In the genomic region with DNA sequence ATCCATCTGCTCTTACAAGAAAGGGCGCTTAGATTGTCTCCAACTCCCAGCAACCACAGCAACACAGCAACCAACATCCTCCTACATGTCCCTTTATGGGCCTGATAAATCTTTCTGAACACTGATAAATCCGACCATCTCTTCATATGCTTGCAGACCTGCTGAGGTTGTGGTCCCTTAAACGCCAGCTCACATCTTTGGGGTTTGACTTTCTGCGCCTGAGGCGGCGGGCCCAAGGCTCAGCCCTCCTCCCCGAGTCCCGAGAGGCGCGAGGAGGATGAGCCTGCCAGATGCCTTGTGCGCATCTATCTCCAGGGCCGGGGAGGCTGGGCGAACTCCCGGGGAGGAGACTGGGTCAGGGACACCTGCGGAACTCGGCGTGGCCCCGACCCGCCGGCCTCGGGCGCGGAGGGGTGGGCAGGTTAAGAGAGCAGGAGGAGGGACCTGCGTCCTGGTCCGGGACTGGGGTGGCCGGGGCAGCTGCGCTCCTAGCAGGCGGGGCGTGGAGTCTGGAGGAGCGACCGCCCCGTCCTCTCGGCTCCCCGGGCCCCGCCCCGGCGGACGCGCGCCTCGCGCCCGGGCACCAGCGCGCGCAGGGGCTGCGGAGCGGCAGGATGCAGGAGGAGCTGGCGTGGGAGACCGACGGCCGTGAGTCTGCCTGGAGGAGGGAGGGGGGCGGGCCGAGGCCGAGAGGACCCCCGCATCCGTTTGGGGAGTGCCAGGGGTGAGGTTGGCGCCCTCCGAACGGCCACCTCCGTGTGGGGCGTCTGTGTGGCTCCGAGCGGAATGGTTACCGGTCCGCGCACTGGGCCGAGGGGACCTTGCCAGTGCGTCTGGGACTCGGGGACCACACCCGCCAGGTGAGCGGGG, we compare ENCODE assay signal across 8 cellular contexts. TPM values are rescaled to one million over a fixed set of nuclear protein-coding genes. Genes with fewer than 3 reads are reported as not detected.
DNase-seq lines count a peak whose midpoint lies in the region; ATAC-seq, FAIRE-seq and TF ChIP-seq lines count a peak whose summit lies in the region.

A gene (plus strand): TSS at position 586 of the 870 bp plus-strand sequence. CDS start 29 bp downstream, at position 615.

- peaks cover 48% of the 10 kb centered on the region for H3K27me3 Mint-ChIP-seq in WTC11 (ENCODE audit: low read depth)

- H2AFZ ChIP-seq in H1 (ENCODE audit: low read length) (peak within 1 kb of the TSS; percentile 56), mesenchymal stem cell (ENCODE audit: low read depth, low read length) (peak within 1 kb of the TSS; percentile 65)

- peak within 1 kb of the TSS; percentile 58 to 69 (median 64) for H3K4me3 ChIP-seq in H1 (ENCODE audit: extremely low read depth in 1 of 4, insufficient read depth in 2 of 4, low read depth in 3 of 4, low read length in 4 of 4)
- peak within 1 kb of the TSS; percentile 65 to 85 for H3K4me3 ChIP-seq in mesenchymal stem cell (ENCODE audit: insufficient read depth in 1 of 2, low read depth in 1 of 2, low read length in 2 of 2)

- DNase-seq in COLO668 (lab: John Stamatoyannopoulos, UW; ENCODE audit: unreplicated experiment) (peak; percentile 65), GM20000 (ENCODE audit: low spot score) (peak; percentile 85), NCI-H1048 (lab: John Stamatoyannopoulos, UW) (peak; percentile 26), WTC11 (ENCODE audit: low spot score) (peak; percentile 78), H1 (ENCODE audit: low read depth in 1 of 2, low spot score in 2 of 2) (peak in 1 of 2 experiments; percentile 90), mesenchymal stem cell (peak; percentile 58)
- DNase-seq in stimulated activated naive CD4-positive, alpha-beta T cell treated with Interleukin-2 at 50 U/mL for 16 hours (lab: John Stamatoyannopoulos, UW) = peak; percentile 45

- no peak within 1 kb of the TSS for H2BK5ac ChIP-seq in H1 (ENCODE audit: low read depth, low read length)
- H2BK5ac ChIP-seq in mesenchymal stem cell (ENCODE audit: low read depth, low read length, poor library complexity, severe bottlenecking) = no peak within 1 kb of the TSS

- peaks cover 9% of the 10 kb centered on the region for H3K23me2 ChIP-seq in H1 (ENCODE audit: low read depth, low read length)

- ATAC-seq in WTC11 (peak; percentile 92), HG02852 (IDR thresholded peaks at IDR 0.05; ENCODE audit: unreplicated experiment) (no peak)

- H4K91ac ChIP-seq in H1 (replicated peaks; ENCODE audit: insufficient read length, low read length) = peak within 1 kb of the TSS; percentile 81
- H4K91ac ChIP-seq in mesenchymal stem cell (ENCODE audit: low read length) = no peak within 1 kb of the TSS

- H3K4me2 ChIP-seq in H1 (ENCODE audit: insufficient read depth in 1 of 2, low read depth in 2 of 2, low read length in 2 of 2) = peak within 1 kb of the TSS; percentile 69 to 91
- peak within 1 kb of the TSS; percentile 87 for H3K4me2 ChIP-seq in mesenchymal stem cell (ENCODE audit: low read length, poor library complexity, severe bottlenecking)

- H3K79me1 ChIP-seq in H1 (ENCODE audit: low read depth, low read length) (no peaks in the 10 kb centered on the region), mesenchymal stem cell (replicated peaks; ENCODE audit: low read length, poor library complexity, severe bottlenecking) (no peaks in the 10 kb centered on the region)

- H3K36me3 ChIP-seq in H1 (ENCODE audit: control insufficient read depth in 2 of 4, insufficient read depth in 4 of 4, low read length in 3 of 4) (no peaks in the 10 kb centered on the region), mesenchymal stem cell (ENCODE audit: control insufficient read depth in 1 of 2, insufficient read depth in 2 of 2, low read depth in 1 of 2, low read length in 2 of 2) (no peaks in the 10 kb centered on the region)

- no peak within 1 kb of the TSS for H3K56ac ChIP-seq in H1 (replicated peaks; ENCODE audit: insufficient read length, low read depth, low read length)

- H3K18ac ChIP-seq in H1 (ENCODE audit: extremely low read depth, low read length) = peak within 1 kb of the TSS; percentile 32
- peak within 1 kb of the TSS; percentile 30 to 68 for H3K18ac ChIP-seq in mesenchymal stem cell (ENCODE audit: low read depth in 1 of 2, low read length in 2 of 2)

- no peak within 1 kb of the TSS for H2BK20ac ChIP-seq in H1 (ENCODE audit: low read length)

- TF ChIP-seq CTCF in GM20000 (IDR thresholded peaks at IDR 0.05; ENCODE audit: extremely low read depth, missing control alignments) = no peak
- TF ChIP-seq CTCF in WTC11 (IDR thresholded peaks at IDR 0.05) = no peak
- no peak for TF ChIP-seq CTCF in H1 (IDR thresholded peaks at IDR 0.05; ENCODE audit: control extremely low read depth in 1 of 3, insufficient read depth in 1 of 3, low read depth in 1 of 3, low read length in 3 of 3)

- H3K4ac ChIP-seq in H1 (replicated peaks; ENCODE audit: insufficient read length, low read depth, low read length) (peak within 1 kb of the TSS; percentile 44), mesenchymal stem cell (ENCODE audit: low read depth in 1 of 2, low read length in 2 of 2) (peak within 1 kb of the TSS in 1 of 2 experiments; percentile 14)

- H3K36me3 Mint-ChIP-seq in WTC11 = peaks cover 7% of the 10 kb centered on the region; the same call in 1 of the 2 replicates

- H3K9me3 ChIP-seq in H1 (ENCODE audit: insufficient read depth in 2 of 2, low read depth in 1 of 2, low read length in 1 of 2) = peaks cover 6 to 7% of the 10 kb centered on the region in 2 experiments; a peak in 3 of 4 replicates
- H3K9me3 ChIP-seq in mesenchymal stem cell (ENCODE audit: control insufficient read depth, low read length) = no peaks in the 10 kb centered on the region

- TF ChIP-seq RAD21 in H1 (IDR thresholded peaks at IDR 0.05 in 1 of 2, conservative IDR thresholded peaks at IDR 0.05 in 1 of 2; ENCODE audit: low read depth in 2 of 2, low read length in 2 of 2) = no peak

- H4K5ac ChIP-seq in H1 (ENCODE audit: insufficient read length, low read depth, low read length) = peak within 1 kb of the TSS; percentile 1

- H3K27me3 ChIP-seq in H1 (replicated peaks in 1 of 4; ENCODE audit: control insufficient read depth in 3 of 4, extremely low read depth in 1 of 4, insufficient read depth in 3 of 4, low read length in 3 of 4) (peaks cover 0 to 14% (median 13%) of the 10 kb centered on the region in 4 experiments; a peak in 6 of 7 replicates), mesenchymal stem cell (ENCODE audit: control insufficient read depth in 1 of 2, insufficient read depth in 1 of 2, low read length in 2 of 2) (no peaks in the 10 kb centered on the region)

- H2AK5ac ChIP-seq in H1 (ENCODE audit: low read depth, low read length) (peak within 1 kb of the TSS; percentile 91; the same call in 1 of the 2 replicates), mesenchymal stem cell (ENCODE audit: low read length, severe bottlenecking) (no peak within 1 kb of the TSS)

- FAIRE-seq in H1 (lab: Jason Lieb, UNC) = no peak

- TF ChIP-seq EP300 in H1 (IDR thresholded peaks at IDR 0.05; ENCODE audit: borderline replicate concordance in 1 of 2, low read depth in 2 of 2, low read length in 2 of 2) = no peak

- H3K23ac ChIP-seq in H1 (ENCODE audit: insufficient read length) (no peak within 1 kb of the TSS), mesenchymal stem cell (ENCODE audit: low read length in 2 of 2) (peak within 1 kb of the TSS in 1 of 2 experiments; percentile 91)

- H3K4me1 ChIP-seq in H1 (replicated peaks in 1 of 4; ENCODE audit: control insufficient read depth in 3 of 4, insufficient read depth in 4 of 4, low read length in 3 of 4) = peaks cover 0 to 16% (median 10%) of the 10 kb centered on the region in 4 experiments; a peak in 6 of 7 replicates
- H3K4me1 ChIP-seq in mesenchymal stem cell (ENCODE audit: control insufficient read depth, insufficient read depth, low read depth, low read length) = peaks cover 9% of the 10 kb centered on the region

- H3K79me2 ChIP-seq in H1 (ENCODE audit: control insufficient read depth in 1 of 2, insufficient read depth in 2 of 2, low read length in 2 of 2) = no peaks in the 10 kb centered on the region

- H2BK120ac ChIP-seq in H1 (replicated peaks; ENCODE audit: low read depth, low read length) = no peak within 1 kb of the TSS
- no peak within 1 kb of the TSS for H2BK120ac ChIP-seq in mesenchymal stem cell (ENCODE audit: low read depth, low read length)

- H3K9me3 Mint-ChIP-seq in WTC11 = peaks cover 8% of the 10 kb centered on the region

- H3K27ac ChIP-seq in H1 (ENCODE audit: low read depth, low read length) (no peak within 1 kb of the TSS), mesenchymal stem cell (ENCODE audit: low read length, poor library complexity, severe bottlenecking) (no peak within 1 kb of the TSS)

- POLR2A ChIA-PET in WTC11 (lab: Charles Lee) (interaction anchor here (0.5 to 1.4 kb wide), 4 partner anchors 104 to 371 kb away, joined by 3 to 7 read pairs (median 4); no protein-coding TSS in a partner anchor), H1 (lab: Charles Lee; ENCODE audit: partially characterized antibody) (interaction anchor here (0.6 to 2.5 kb wide), 9 partner anchors 9 to 212 kb away, joined by 3 to 9 read pairs (median 3); no protein-coding TSS in a partner anchor)

- peak in 1 of 2 experiments; percentile 38; a peak in 1 of 3 replicates for TF ChIP-seq POLR2A in H1 (IDR thresholded peaks at IDR 0.05; ENCODE audit: control extremely low read depth in 1 of 2, low read depth in 2 of 2, low read length in 2 of 2)

- H2BK15ac ChIP-seq in H1 (ENCODE audit: low read length) (no peak within 1 kb of the TSS), mesenchymal stem cell (ENCODE audit: low read depth, poor library complexity, severe bottlenecking) (no peak within 1 kb of the TSS)

- peak within 1 kb of the TSS; percentile 76; the same call in 1 of the 2 replicates for H4K8ac ChIP-seq in H1 (ENCODE audit: extremely low read depth, insufficient read depth, low read length)
- H4K8ac ChIP-seq in mesenchymal stem cell (ENCODE audit: low read length) = peak within 1 kb of the TSS; percentile 69

- no peaks in the 10 kb centered on the region for H4K20me1 ChIP-seq in H1 (replicated peaks in 1 of 2; ENCODE audit: control insufficient read depth in 1 of 2, insufficient read depth in 2 of 2, low read length in 2 of 2)

- H2BK12ac ChIP-seq in H1 (ENCODE audit: low read depth, low read length) (peak within 1 kb of the TSS; percentile 50; the same call in 1 of the 2 replicates), mesenchymal stem cell (ENCODE audit: low read length in 2 of 2) (no peak within 1 kb of the TSS)

- H3K4me1 Mint-ChIP-seq in WTC11 = peaks cover 40% of the 10 kb centered on the region

- H3K14ac ChIP-seq in H1 (ENCODE audit: insufficient read length) (no peak within 1 kb of the TSS), mesenchymal stem cell (ENCODE audit: low read length in 2 of 2) (no peak within 1 kb of the TSS)

- no peak within 1 kb of the TSS for H3K27ac Mint-ChIP-seq in WTC11

- H3K9ac ChIP-seq in H1 (replicated peaks in 1 of 4; ENCODE audit: extremely low read depth in 1 of 4, low read depth in 3 of 4, low read length in 3 of 4) = peak within 1 kb of the TSS in 3 of 4 experiments; percentile 22 to 45 (median 22); a peak in 1 of 7 replicates
- H3K9ac ChIP-seq in mesenchymal stem cell (ENCODE audit: low read length) = peak within 1 kb of the TSS; percentile 72

- CTCF ChIA-PET in WTC11 (lab: Charles Lee) = interaction anchor here (0.6 to 1.8 kb wide), 7 partner anchors 10 to 190 kb away, joined by 3 to 6 read pairs (median 4); no protein-coding TSS in a partner anchor
- CTCF ChIA-PET in H1 (lab: Charles Lee; ENCODE audit: partially characterized antibody) = interaction anchor here (0.6 to 1.4 kb wide), 4 partner anchors 15 to 101 kb away, joined by 3 read pairs; no protein-coding TSS in a partner anchor

- WGBS in H1 (ENCODE audit: extremely low coverage in 1 of 2, insufficient coverage in 1 of 2, insufficient read length in 1 of 2, insufficient replicate concordance in 2 of 2, low coverage in 1 of 2, low lambda C conversion rate in 2 of 2, missing lambda C conversion rate in 1 of 2), 2 experiments = 7% methylated on average over 50 of the region's 72 CpGs; no CpG with 5 or more reads in 1 of the 2 experiments
- WGBS in mesenchymal stem cell = 6% methylated on average over 72 of the region's 72 CpGs

- peak within 1 kb of the TSS; percentile 81 for H3K4me3 Mint-ChIP-seq in WTC11

RNA-seq across cellular contexts. Expression of the gene that starts here (rescaled TPM):
- 6.1 to 7.9 TPM (median 7.4 TPM) in 3 replicates for total RNA-seq in WTC11 (2021)
- 5.0 and 5.7 TPM in 2 replicates for total RNA-seq in H1 (2021; fragmentation: NEBNext Ultra II Directional; extraction: Animal tissue kit (Norgen Biotek cat#: 25700))
- polyA plus RNA-seq in H1 (2011; rRNA removed) = 4.1 and 6.8 TPM in 2 replicates
- 5.8 TPM for polyA plus RNA-seq in H1 (2011; cell fraction: cytosol; rRNA removed)
- 24.6 TPM for polyA plus RNA-seq in H1 (2011; cell fraction: nucleus; rRNA removed)
- 3.7 to 5.5 TPM (median 4.6 TPM) in 4 replicates for polyA plus RNA-seq in H1 (2012, experiment 1 of 2)
- polyA plus RNA-seq in H1 (2012, experiment 2 of 2) = 1.8 TPM
- 2.9 TPM for polyA plus RNA-seq in H1 (2013, experiment 1 of 2)
- 3.0 TPM for polyA plus RNA-seq in H1 (2013, experiment 2 of 2)
- 7.9 and 11.9 TPM in 2 replicates for polyA minus RNA-seq in H1 (2011; rRNA and poly(A)+ RNA removed)
- polyA minus RNA-seq in H1 (2011; cell fraction: cytosol; rRNA and poly(A)+ RNA removed) = 3.4 TPM
- 20.7 TPM for polyA minus RNA-seq in H1 (2011; cell fraction: nucleus; rRNA and poly(A)+ RNA removed)
- 2.1 TPM for polyA plus RNA-seq in mesenchymal stem cell (2013, experiment 1 of 2)
- 2.1 TPM for polyA plus RNA-seq in mesenchymal stem cell (2013, experiment 2 of 2)
